ENCODE assay signal across 25 cellular contexts in the genomic region with DNA sequence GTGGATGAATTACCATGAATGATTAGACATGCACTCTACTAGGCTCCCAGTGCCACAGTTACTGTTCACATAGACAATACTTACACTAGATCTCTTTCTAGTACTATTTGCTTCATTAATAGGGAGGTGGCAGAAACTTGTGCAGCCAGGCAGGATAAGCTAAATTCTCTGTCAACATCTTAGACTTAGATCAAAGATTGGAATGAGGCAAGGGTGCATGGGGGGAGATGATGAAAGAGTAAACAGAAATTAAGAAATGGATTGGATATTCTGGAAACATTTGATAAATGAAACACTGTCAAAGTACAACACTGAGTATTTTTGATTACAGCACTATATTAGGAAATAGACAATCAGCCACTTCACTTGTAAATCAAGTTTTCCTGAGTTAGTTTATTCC.
DNase-seq lines count a peak whose midpoint lies in the region; ATAC-seq, FAIRE-seq and TF ChIP-seq lines count a peak whose summit lies in the region.
"Had no signal": no experiment of that assay in that cellular context is flagged by ENCODE, and none has a peak within 500 bp of the region (broad histone marks: within the 10 kb centered on the region; RNA-seq: fewer than 3 reads in every experiment).

No MANE protein-coding gene starts in this region.

- no peaks in the 10 kb centered on the region for H3K9me1 ChIP-seq in K562 (ENCODE audit: control insufficient read depth, insufficient read depth, low read length)

- H3K4me1 ChIP-seq in K562 (replicated peaks in 1 of 2; ENCODE audit: control insufficient read depth in 2 of 2, insufficient read depth in 2 of 2, low read length in 2 of 2), result peaks cover 0 to 9% of the 10 kb centered on the region in 2 experiments; a peak in 2 of 5 replicates
- H3K4me1 ChIP-seq: A549, BE2C had no signal

- no peak for TF ChIP-seq EP300 in K562 (IDR thresholded peaks at IDR 0.05; ENCODE audit: low read length)

- in situ Hi-C loops in K562 (cut with MboI) (no loop called here), ACHN (cut with HindIII; ENCODE audit: low pct_ligation_motif_present, low pct_unique_long_range_greater_than_20kb, low sequenced_read_pairs) (no loop called here)

- peak overlapping the region; percentile 7 for H3K27ac Mint-ChIP-seq in activated naive CD8-positive, alpha-beta T cell treated with anti-CD3 and anti-CD28 coated beads, Interleukin-2, amount 50 U/mL, for 24 hours
- H3K27ac Mint-ChIP-seq in activated naive CD8-positive, alpha-beta T cell treated with anti-CD3 and anti-CD28 coated beads for 36 hours, result no peak overlapping the region
- H3K27ac Mint-ChIP-seq: CD4-positive, alpha-beta memory T cell; CD4-positive, CD25-positive, alpha-beta regulatory T cell; CD8-positive, alpha-beta memory T cell had no signal

- H2AFZ ChIP-seq in K562 (ENCODE audit: low read depth, low read length), result no peak overlapping the region

- no peaks in the 10 kb centered on the region for H3K9me3 ChIP-seq in K562 (replicated peaks; ENCODE audit: control insufficient read depth, insufficient read depth, low read depth, low read length)
- H3K9me3 ChIP-seq: A549, BE2C had no signal

- H3K9ac ChIP-seq in K562 (ENCODE audit: insufficient read depth in 1 of 2, low read depth in 2 of 2, low read length in 2 of 2), result no peak overlapping the region
- H3K9ac ChIP-seq: BLaER1 had no signal

- CTCF ChIA-PET in K562 (lab: Yijun Ruan, JAX; ENCODE audit: low intra/inter-chr PET ratio), result no interaction called here

- TF ChIP-seq POLR2A in K562 (conservative IDR thresholded peaks at IDR 0.05), result no peak

- H3K4me2 ChIP-seq in K562 (ENCODE audit: insufficient read depth, low read length), result no peak overlapping the region
- H3K4me2 ChIP-seq: A549, BLaER1 had no signal

- POLR2A ChIA-PET in K562 (lab: Yijun Ruan, JAX), result no interaction called here

- BruUV-seq in K562 (replicated peaks; lab: Mats Ljungman, UMichigan), result no TSS peak

- peaks cover 31% of the 10 kb centered on the region for H3K9me3 Mint-ChIP-seq in activated naive CD8-positive, alpha-beta T cell treated with anti-CD3 and anti-CD28 coated beads, Interleukin-2, amount 50 U/mL, for 24 hours
- peaks cover 16% of the 10 kb centered on the region for H3K9me3 Mint-ChIP-seq in activated naive CD8-positive, alpha-beta T cell treated with anti-CD3 and anti-CD28 coated beads for 36 hours

- no peaks in the 10 kb centered on the region for H4K20me1 ChIP-seq in K562 (replicated peaks; ENCODE audit: control insufficient read depth, insufficient read depth, low read length)
- H4K20me1 ChIP-seq: BLaER1 had no signal

- peaks cover 11% of the 10 kb centered on the region for H3K4me1 Mint-ChIP-seq in activated naive CD8-positive, alpha-beta T cell treated with anti-CD3 and anti-CD28 coated beads, Interleukin-2, amount 50 U/mL, for 24 hours
- peaks cover 6% of the 10 kb centered on the region for H3K4me1 Mint-ChIP-seq in activated naive CD8-positive, alpha-beta T cell treated with anti-CD3 and anti-CD28 coated beads for 36 hours
- H3K4me1 Mint-ChIP-seq: CD4-positive, alpha-beta memory T cell; CD4-positive, CD25-positive, alpha-beta regulatory T cell; CD8-positive, alpha-beta memory T cell had no signal

- TF ChIP-seq CTCF in K562 (IDR thresholded peaks at IDR 0.05 in 2 of 3, conservative IDR thresholded peaks at IDR 0.05 in 1 of 3; ENCODE audit: insufficient read depth in 2 of 3, low read depth in 1 of 3, low read length in 3 of 3), result no peak

- H3K79me2 ChIP-seq in K562 (ENCODE audit: control insufficient read depth, insufficient read depth, low read length), result no peaks in the 10 kb centered on the region

- no peak for FAIRE-seq in K562 (lab: Jason Lieb, UNC)
- FAIRE-seq: A549, GM12878, GM12892, GM18507 had no signal

- intact Hi-C loops in K562 (cut with micrococcal nuclease), result no loop called here

- H3K27me3 Mint-ChIP-seq in activated naive CD8-positive, alpha-beta T cell treated with anti-CD3 and anti-CD28 coated beads, Interleukin-2, amount 50 U/mL, for 24 hours, result peaks cover 3% of the 10 kb centered on the region
- H3K27me3 Mint-ChIP-seq in activated naive CD8-positive, alpha-beta T cell treated with anti-CD3 and anti-CD28 coated beads for 36 hours, result peaks cover 17% of the 10 kb centered on the region

- no peak overlapping the region for H3K4me3 Mint-ChIP-seq in activated naive CD8-positive, alpha-beta T cell treated with anti-CD3 and anti-CD28 coated beads, Interleukin-2, amount 50 U/mL, for 24 hours
- H3K4me3 Mint-ChIP-seq in activated naive CD8-positive, alpha-beta T cell treated with anti-CD3 and anti-CD28 coated beads for 36 hours, result no peak overlapping the region
- H3K4me3 Mint-ChIP-seq: CD14-positive monocyte; CD4-positive, alpha-beta memory T cell; CD4-positive, CD25-positive, alpha-beta regulatory T cell; CD8-positive, alpha-beta memory T cell had no signal

- H3K4me3 ChIP-seq in K562, result no peak overlapping the region
- H3K4me3 ChIP-seq: A549, BLaER1, GM12878 had no signal

- no peak for TF ChIP-seq RAD21 in K562 (CRISPR knock-in tag; conservative IDR thresholded peaks at IDR 0.05 in 1 of 2, IDR thresholded peaks at IDR 0.05 in 1 of 2)

- no peak for ATAC-seq in activated naive CD8-positive, alpha-beta T cell treated with anti-CD3 and anti-CD28 coated beads, Interleukin-2, amount 50 U/mL, for 24 hours
- ATAC-seq in K562, result no peak
- ATAC-seq in GM21723 (IDR thresholded peaks at IDR 0.05; ENCODE audit: unreplicated experiment), result no peak
- ATAC-seq: A549, GM12878 had no signal

- H3K27ac ChIP-seq in K562 (ENCODE audit: extremely low read depth, low read depth, low read length), result no peak overlapping the region
- H3K27ac ChIP-seq: 22Rv1, A549, BLaER1 had no signal

- no peaks in the 10 kb centered on the region; a peak in 1 of 5 replicates for H3K27me3 ChIP-seq in K562 (ENCODE audit: control insufficient read depth in 2 of 2, insufficient read depth in 2 of 2, low read length in 2 of 2)
- H3K27me3 ChIP-seq: BE2C, BLaER1 had no signal

- H3K36me3 ChIP-seq in K562 (ENCODE audit: control insufficient read depth, insufficient read depth, low read length), result no peaks in the 10 kb centered on the region
- H3K36me3 ChIP-seq: BE2C, BLaER1 had no signal

- DNase-seq in activated naive CD8-positive, alpha-beta T cell treated with anti-CD3 and anti-CD28 coated beads, Interleukin-2, amount 50 U/mL, for 24 hours, result no peak
- DNase-seq in activated naive CD8-positive, alpha-beta T cell treated with anti-CD3 and anti-CD28 coated beads for 36 hours, result no peak
- DNase-seq in K562 (ENCODE audit: extremely low read depth in 1 of 4, low spot score in 3 of 4) (no peak), ACHN (no peak)
- DNase-seq: BE2C; C1 segment of cervical spinal cord; CD4-positive, alpha-beta memory T cell; CD4-positive, CD25-positive, alpha-beta regulatory T cell; CD8-positive, alpha-beta memory T cell; COR-L47; DMS 273 treated with DMSO at 0.1 percent for 48 hours; DMS153; DMS53; DMS79; DND-41; EL; GDM1 had no signal

- H3K36me3 Mint-ChIP-seq in activated naive CD8-positive, alpha-beta T cell treated with anti-CD3 and anti-CD28 coated beads, Interleukin-2, amount 50 U/mL, for 24 hours (ENCODE audit: low read depth), result no peaks in the 10 kb centered on the region
- no peaks in the 10 kb centered on the region for H3K36me3 Mint-ChIP-seq in activated naive CD8-positive, alpha-beta T cell treated with anti-CD3 and anti-CD28 coated beads for 36 hours
- H3K36me3 Mint-ChIP-seq: CD14-positive monocyte; CD4-positive, alpha-beta memory T cell; CD4-positive, CD25-positive, alpha-beta regulatory T cell; CD8-positive, alpha-beta memory T cell had no signal

TF ChIP-seq in K562, 482 proteins besides CTCF, POLR2A, EP300 and RAD21:
- TF ChIP-seq ZNF395 (CRISPR knock-in tag; IDR thresholded peaks at IDR 0.05), result no peak
- no peak for TF ChIP-seq CEBPG (CRISPR knock-in tag; IDR thresholded peaks at IDR 0.05)
- peak; percentile 64 to 69; a peak in 2 of 4 replicates for TF ChIP-seq CEBPG (tag; conservative IDR thresholded peaks at IDR 0.05 in 1 of 2, IDR thresholded peaks at IDR 0.05 in 1 of 2)
- TF ChIP-seq, protein P1, sequence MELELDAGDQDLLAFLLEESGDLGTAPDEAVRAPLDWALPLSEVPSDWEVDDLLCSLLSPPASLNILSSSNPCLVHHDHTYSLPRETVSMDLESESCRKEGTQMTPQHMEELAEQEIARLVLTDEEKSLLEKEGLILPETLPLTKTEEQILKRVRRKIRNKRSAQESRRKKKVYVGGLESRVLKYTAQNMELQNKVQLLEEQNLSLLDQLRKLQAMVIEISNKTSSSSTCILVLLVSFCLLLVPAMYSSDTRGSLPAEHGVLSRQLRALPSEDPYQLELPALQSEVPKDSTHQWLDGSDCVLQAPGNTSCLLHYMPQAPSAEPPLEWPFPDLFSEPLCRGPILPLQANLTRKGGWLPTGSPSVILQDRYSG (tag; conservative IDR thresholded peaks at IDR 0.05; ENCODE audit: low read depth), result no peak
